ENCODE assay signal across 8 cellular contexts in genomic region chr2:87262184-87262702, GRCh38.
A peak's percentile ranks its signal among the peaks of the same experiment; 100 is the strongest.
DNase-seq lines count a peak whose midpoint lies in the region; ATAC-seq, FAIRE-seq and TF ChIP-seq lines count a peak whose summit lies in the region.
"Not testable (repeated sequence)": the region's sequence is repeated elsewhere in the genome, so short reads cannot be mapped to it uniquely, and the experiment has no call there.

No MANE protein-coding gene starts in this region.

- peak overlapping the region; percentile 24 for H3K27ac Mint-ChIP-seq in T-helper 2 cell treated with Interferon-gamma antibody and Interleukin-4, amounts not matched to agents 5 μg/mL and 100 μg/mL, for 36 hours
- not testable (repeated sequence) for H3K27ac Mint-ChIP-seq in activated CD8-positive, alpha-beta T cell treated with anti-CD3 and anti-CD28 coated beads for 36 hours; activated T-helper 17 cell treated with anti-CD3 and anti-CD28 coated beads, Interleukin-2, amount 50 U/mL, for 72 hours; stimulated activated effector memory CD8-positive, alpha-beta T cell treated with anti-CD3 and anti-CD28 coated beads, Interleukin-12 subunit alpha, Interleukin-12 subunit beta, amount 100 ng/mL, for 72 hours

- DNase-seq in Karpas-422: peak; percentile 16
- peak; percentile 8 for DNase-seq in T-helper 2 cell treated with Interferon-gamma antibody and Interleukin-4, amounts not matched to agents 5 μg/mL and 100 μg/mL, for 36 hours (ENCODE audit: low spot score)
- peak; percentile 15 for DNase-seq in activated CD8-positive, alpha-beta T cell treated with anti-CD3 and anti-CD28 coated beads for 36 hours
- peak; percentile 83 for DNase-seq in dermis blood vessel endothelial cell
- not testable (repeated sequence) for DNase-seq in left cardiac atrium; stimulated activated effector memory CD8-positive, alpha-beta T cell treated with anti-CD3 and anti-CD28 coated beads, Interleukin-12 subunit alpha, Interleukin-12 subunit beta, amount 100 ng/mL, for 72 hours (ENCODE audit: low spot score in 2 of 2); urothelium cell line (ENCODE audit: low spot score)

- intact Hi-C loops in activated CD8-positive, alpha-beta T cell treated with anti-CD3 and anti-CD28 coated beads for 36 hours (cut with micrococcal nuclease); left cardiac atrium (cut with DNase I): not testable (repeated sequence)

- H3K36me3 ChIP-seq in Karpas-422 (ENCODE audit: insufficient read depth, low read length): not testable (repeated sequence)

- H3K27me3 ChIP-seq in Karpas-422 (ENCODE audit: low read length): not testable (repeated sequence)

- not testable (repeated sequence) for H3K27ac ChIP-seq in Karpas-422 (ENCODE audit: low read length)

- not testable (repeated sequence) for H3K9ac ChIP-seq in Karpas-422 (ENCODE audit: low read length)

- POLR2A ChIA-PET in activated CD8-positive, alpha-beta T cell treated with anti-CD3 and anti-CD28 coated beads for 36 hours (lab: Charles Lee): not testable (repeated sequence)

- ATAC-seq in activated CD8-positive, alpha-beta T cell treated with anti-CD3 and anti-CD28 coated beads for 36 hours: not testable (repeated sequence)
- ATAC-seq in activated T-helper 17 cell treated with anti-CD3 and anti-CD28 coated beads, Interleukin-2, amount 50 U/mL, for 72 hours (replicated peaks): peak; percentile 57
- ATAC-seq in left cardiac atrium: peak; percentile 31 to 54
- peak; percentile 79 for ATAC-seq in stimulated activated effector memory CD8-positive, alpha-beta T cell treated with anti-CD3 and anti-CD28 coated beads, Interleukin-12 subunit alpha, Interleukin-12 subunit beta, amount 100 ng/mL, for 72 hours

- FAIRE-seq in urothelium cell line (lab: Jason Lieb, UNC): peak; percentile 40

- H3K36me3 Mint-ChIP-seq in T-helper 2 cell treated with Interferon-gamma antibody and Interleukin-4, amounts not matched to agents 5 μg/mL and 100 μg/mL, for 36 hours (ENCODE audit: low read depth); activated CD8-positive, alpha-beta T cell treated with anti-CD3 and anti-CD28 coated beads for 36 hours (ENCODE audit: low read depth); activated T-helper 17 cell treated with anti-CD3 and anti-CD28 coated beads, Interleukin-2, amount 50 U/mL, for 72 hours (ENCODE audit: low read depth); stimulated activated effector memory CD8-positive, alpha-beta T cell treated with anti-CD3 and anti-CD28 coated beads, Interleukin-12 subunit alpha, Interleukin-12 subunit beta, amount 100 ng/mL, for 72 hours: not testable (repeated sequence)

- H3K79me2 ChIP-seq in Karpas-422 (ENCODE audit: low read length): not testable (repeated sequence)

- not testable (repeated sequence) for H3K27me3 Mint-ChIP-seq in T-helper 2 cell treated with Interferon-gamma antibody and Interleukin-4, amounts not matched to agents 5 μg/mL and 100 μg/mL, for 36 hours (ENCODE audit: low read depth); activated CD8-positive, alpha-beta T cell treated with anti-CD3 and anti-CD28 coated beads for 36 hours; activated T-helper 17 cell treated with anti-CD3 and anti-CD28 coated beads, Interleukin-2, amount 50 U/mL, for 72 hours

- H3K4me1 ChIP-seq in Karpas-422 (ENCODE audit: low read length): not testable (repeated sequence)

- H2AFZ ChIP-seq in Karpas-422 (ENCODE audit: low read length): not testable (repeated sequence)

- not testable (repeated sequence) for H4K20me1 ChIP-seq in Karpas-422 (ENCODE audit: insufficient read depth, low read depth, low read length)

- H3K9me3 ChIP-seq in Karpas-422 (ENCODE audit: low read length): not testable (repeated sequence)

- H3K9me3 Mint-ChIP-seq in T-helper 2 cell treated with Interferon-gamma antibody and Interleukin-4, amounts not matched to agents 5 μg/mL and 100 μg/mL, for 36 hours; activated CD8-positive, alpha-beta T cell treated with anti-CD3 and anti-CD28 coated beads for 36 hours; activated T-helper 17 cell treated with anti-CD3 and anti-CD28 coated beads, Interleukin-2, amount 50 U/mL, for 72 hours; stimulated activated effector memory CD8-positive, alpha-beta T cell treated with anti-CD3 and anti-CD28 coated beads, Interleukin-12 subunit alpha, Interleukin-12 subunit beta, amount 100 ng/mL, for 72 hours: not testable (repeated sequence)

- peaks cover 12% of the 10 kb centered on the region for H3K4me1 Mint-ChIP-seq in T-helper 2 cell treated with Interferon-gamma antibody and Interleukin-4, amounts not matched to agents 5 μg/mL and 100 μg/mL, for 36 hours (ENCODE audit: low read depth)
- not testable (repeated sequence) for H3K4me1 Mint-ChIP-seq in activated CD8-positive, alpha-beta T cell treated with anti-CD3 and anti-CD28 coated beads for 36 hours (ENCODE audit: low read depth); activated T-helper 17 cell treated with anti-CD3 and anti-CD28 coated beads, Interleukin-2, amount 50 U/mL, for 72 hours; stimulated activated effector memory CD8-positive, alpha-beta T cell treated with anti-CD3 and anti-CD28 coated beads, Interleukin-12 subunit alpha, Interleukin-12 subunit beta, amount 100 ng/mL, for 72 hours

- H3K9me2 ChIP-seq in Karpas-422 (replicated peaks; ENCODE audit: insufficient read depth, low read length): not testable (repeated sequence)

- not testable (repeated sequence) for H3K4me2 ChIP-seq in Karpas-422 (ENCODE audit: low read depth, low read length, poor library complexity, severe bottlenecking)

- H3K4me3 Mint-ChIP-seq in T-helper 2 cell treated with Interferon-gamma antibody and Interleukin-4, amounts not matched to agents 5 μg/mL and 100 μg/mL, for 36 hours; activated CD8-positive, alpha-beta T cell treated with anti-CD3 and anti-CD28 coated beads for 36 hours; activated T-helper 17 cell treated with anti-CD3 and anti-CD28 coated beads, Interleukin-2, amount 50 U/mL, for 72 hours; stimulated activated effector memory CD8-positive, alpha-beta T cell treated with anti-CD3 and anti-CD28 coated beads, Interleukin-12 subunit alpha, Interleukin-12 subunit beta, amount 100 ng/mL, for 72 hours: not testable (repeated sequence)

- not testable (repeated sequence) for TF ChIP-seq CTCF in activated CD8-positive, alpha-beta T cell treated with anti-CD3 and anti-CD28 coated beads for 36 hours (IDR thresholded peaks at IDR 0.05)

- not testable (repeated sequence) for H3K4me3 ChIP-seq in Karpas-422 (ENCODE audit: low read length)

- CTCF ChIA-PET in activated CD8-positive, alpha-beta T cell treated with anti-CD3 and anti-CD28 coated beads for 36 hours (lab: Charles Lee): not testable (repeated sequence)
